33 cellular contexts compared by ENCODE assay signal in genomic region chr13:100378533-100378932, GRCh38.
DNase-seq lines count a peak whose midpoint lies in the region; ATAC-seq, FAIRE-seq and TF ChIP-seq lines count a peak whose summit lies in the region.
"Had no signal": no experiment of that assay in that cellular context is flagged by ENCODE, and none has a peak within 500 bp of the region (broad histone marks: within the 10 kb centered on the region; RNA-seq: fewer than 3 reads in every experiment).

No MANE protein-coding gene starts in this region.

- no peak for TF ChIP-seq EP300 in HepG2 (IDR thresholded peaks at IDR 0.05; ENCODE audit: low read depth in 2 of 2, low read length in 2 of 2)
- no peak for TF ChIP-seq EP300 in HepG2 (CRISPR knock-in tag; IDR thresholded peaks at IDR 0.05; ENCODE audit: borderline replicate concordance)
- TF ChIP-seq EP300 in K562 (IDR thresholded peaks at IDR 0.05; ENCODE audit: low read length), result no peak

- no peak for ATAC-seq in HepG2
- ATAC-seq in right lobe of liver, result no peak
- no peak for ATAC-seq in K562
- ATAC-seq: A549; CD8-positive, alpha-beta T cell had no signal

- H4K20me1 ChIP-seq in HepG2 (ENCODE audit: insufficient read depth, low read length) (no peaks in the 10 kb centered on the region), K562 (replicated peaks; ENCODE audit: control insufficient read depth, insufficient read depth, low read length) (no peaks in the 10 kb centered on the region)
- H4K20me1 ChIP-seq: BLaER1; BLaER1 treated with 17β-estradiol and CSF1 and Interleukin-3, amounts not matched to agents 10 nM and 100 nM had no signal

- TF ChIP-seq POLR2A in HepG2 (IDR thresholded peaks at IDR 0.05; ENCODE audit: insufficient read depth in 1 of 2, low read depth in 2 of 2, low read length in 2 of 2) (no peak), right lobe of liver (IDR thresholded peaks at IDR 0.05) (no peak), K562 (conservative IDR thresholded peaks at IDR 0.05) (no peak)

- H3K27ac ChIP-seq in HepG2 (ENCODE audit: extremely low read length, insufficient read depth, low read length) (no peak overlapping the region), right lobe of liver (no peak overlapping the region), HEK293 (ENCODE audit: extremely low read depth, low read depth, low read length) (no peak overlapping the region), K562 (ENCODE audit: extremely low read depth, low read depth, low read length) (no peak overlapping the region)
- H3K27ac ChIP-seq: A549; BLaER1; BLaER1 treated with 17β-estradiol and CSF1 and Interleukin-3, amounts not matched to agents 10 nM and 100 nM; C4-2B had no signal

- no peak overlapping the region for H2AFZ ChIP-seq in HepG2 (ENCODE audit: low read length)
- no peak overlapping the region for H2AFZ ChIP-seq in K562 (ENCODE audit: low read depth, low read length)

- H3K9ac ChIP-seq in HepG2 (ENCODE audit: insufficient read depth, low read depth, low read length) (no peak overlapping the region), K562 (ENCODE audit: insufficient read depth in 1 of 2, low read depth in 2 of 2, low read length in 2 of 2) (no peak overlapping the region)
- H3K9ac ChIP-seq: BLaER1; BLaER1 treated with 17β-estradiol and CSF1 and Interleukin-3, amounts not matched to agents 10 nM and 100 nM had no signal

- H3K36me3 ChIP-seq in HepG2 (replicated peaks in 1 of 2; ENCODE audit: control insufficient read depth in 1 of 2, insufficient read depth in 2 of 2, low read length in 2 of 2) (peaks cover 0 to 3% of the 10 kb centered on the region in 2 experiments; a peak in 1 of 5 replicates), right lobe of liver (no peaks in the 10 kb centered on the region), HEK293 (ENCODE audit: control insufficient read depth in 2 of 2, insufficient read depth in 1 of 2, low read length in 2 of 2) (no peaks in the 10 kb centered on the region), K562 (ENCODE audit: control insufficient read depth, insufficient read depth, low read length) (no peaks in the 10 kb centered on the region)
- H3K36me3 ChIP-seq: BE2C, BLaER1 had no signal

- POLR2A ChIA-PET in HepG2 (lab: Yijun Ruan, JAX) (no interaction called here), HEK293 (lab: Yijun Ruan, JAX) (no interaction called here), K562 (lab: Yijun Ruan, JAX) (no interaction called here)

- DNase-seq in HepG2 (ENCODE audit: low spot score), result no peak
- no peak for DNase-seq in right lobe of liver
- DNase-seq in K562 (ENCODE audit: extremely low read depth in 1 of 4, low spot score in 3 of 4), result no peak
- DNase-seq in dedifferentiated amniotic fluid mesenchymal stem cell (ENCODE audit: extremely low spot score), result no peak
- no peak for DNase-seq in DMS 273 treated with DMSO at 0.1 percent for 48 hours (lab: John Stamatoyannopoulos, UW)
- no peak for DNase-seq in frontal cortex (ENCODE audit: low spot score in 2 of 2)
- DNase-seq: 8988T; ACHN; AML-193; BE2C; C1 segment of cervical spinal cord; Caco-2; Calu3; CD4-positive, alpha-beta memory T cell; CD4-positive, alpha-beta T cell; CD4-positive, CD25-positive, alpha-beta regulatory T cell; CD8-positive, alpha-beta memory T cell; CD8-positive, alpha-beta T cell; COR-L47; DMS153; DMS53; DMS79; DMS79 treated with DMSO at 0.1 percent for 48 hours; DND-41; EL had no signal

- H3K4me1 ChIP-seq in HepG2 (ENCODE audit: insufficient read depth, low read length) (no peaks in the 10 kb centered on the region), right lobe of liver (peaks cover 0 to 11% (median 2%) of the 10 kb centered on the region in 4 donors), HEK293 (ENCODE audit: control insufficient read depth, insufficient read depth, low read length) (no peaks in the 10 kb centered on the region), K562 (replicated peaks in 1 of 2; ENCODE audit: control insufficient read depth in 2 of 2, insufficient read depth in 2 of 2, low read length in 2 of 2) (no peaks in the 10 kb centered on the region; a peak in 1 of 5 replicates)
- H3K4me1 ChIP-seq: BE2C, BLaER1, Caco-2 had no signal

- FAIRE-seq in HepG2 (lab: Jason Lieb, UNC) (no peak), G401.6 (lab: Jason Lieb, UNC) (peak; percentile 13), K562 (lab: Jason Lieb, UNC) (no peak), frontal cortex (lab: Jason Lieb, UNC) (no peak)
- FAIRE-seq: A204.1, A549, D721Med had no signal

- H3K9me3 ChIP-seq in HepG2 (ENCODE audit: low read length) (no peaks in the 10 kb centered on the region; the same call in 1 of the 2 replicates), right lobe of liver (no peaks in the 10 kb centered on the region), HEK293 (ENCODE audit: control insufficient read depth, insufficient read depth, low read depth, low read length) (no peaks in the 10 kb centered on the region), K562 (replicated peaks; ENCODE audit: control insufficient read depth, insufficient read depth, low read depth, low read length) (0 out of 2 replicates have a peak, but pooled peaks cover 2% of the 10 kb centered on the region)
- H3K9me3 ChIP-seq: BE2C had no signal

- H3K4me2 ChIP-seq in HepG2 (ENCODE audit: low read depth, low read length), result no peak overlapping the region
- H3K4me2 ChIP-seq in K562 (ENCODE audit: insufficient read depth, low read length), result no peak overlapping the region
- H3K4me2 ChIP-seq: A549; BLaER1; BLaER1 treated with 17β-estradiol and CSF1 and Interleukin-3, amounts not matched to agents 10 nM and 100 nM had no signal

- CTCF ChIA-PET in HepG2 (lab: Yijun Ruan, JAX; ENCODE audit: low intra/inter-chr PET ratio, low total read pairs), result no interaction called here
- CTCF ChIA-PET in HEK293 (lab: Yijun Ruan, JAX), result no interaction called here
- CTCF ChIA-PET in K562 (lab: Yijun Ruan, JAX; ENCODE audit: low intra/inter-chr PET ratio), result no interaction called here

- no peak overlapping the region for H3K4me3 ChIP-seq in HepG2 (replicated peaks in 1 of 3; ENCODE audit: insufficient read depth in 1 of 3, low read depth in 2 of 3, low read length in 3 of 3)
- no peak overlapping the region for H3K4me3 ChIP-seq in right lobe of liver
- H3K4me3 ChIP-seq in HEK293 (ENCODE audit: low read depth, low read length), result no peak overlapping the region
- no peak overlapping the region for H3K4me3 ChIP-seq in K562
- H3K4me3 ChIP-seq: A549; BLaER1; BLaER1 treated with 17β-estradiol and CSF1 and Interleukin-3, amounts not matched to agents 10 nM and 100 nM had no signal

- no peak for TF ChIP-seq CTCF in HepG2 (CRISPR knock-in tag; IDR thresholded peaks at IDR 0.05)
- no peak for TF ChIP-seq CTCF in right lobe of liver (IDR thresholded peaks at IDR 0.05)
- no peak for TF ChIP-seq CTCF in HEK293 (tag by site-specific recombination; IDR thresholded peaks at IDR 0.05)
- TF ChIP-seq CTCF in K562 (IDR thresholded peaks at IDR 0.05 in 2 of 3, conservative IDR thresholded peaks at IDR 0.05 in 1 of 3; ENCODE audit: insufficient read depth in 2 of 3, low read depth in 1 of 3, low read length in 3 of 3), result no peak

- no peak for TF ChIP-seq RAD21 in HepG2 (CRISPR knock-in tag; IDR thresholded peaks at IDR 0.05)
- no peak for TF ChIP-seq RAD21 in K562 (CRISPR knock-in tag; conservative IDR thresholded peaks at IDR 0.05 in 1 of 2, IDR thresholded peaks at IDR 0.05 in 1 of 2)

- H3K9me1 ChIP-seq in K562 (ENCODE audit: control insufficient read depth, insufficient read depth, low read length), result no peaks in the 10 kb centered on the region

- BruUV-seq in HepG2 (replicated peaks; lab: Mats Ljungman, UMichigan) (no TSS peak), K562 (replicated peaks; lab: Mats Ljungman, UMichigan) (no TSS peak)

- in situ Hi-C loops in HepG2 (cut with HindIII; ENCODE audit: extremely low pct_ligation_motif_present, low pct_unique_long_range_greater_than_20kb), result no loop called here
- in situ Hi-C loops in K562 (cut with MboI), result no loop called here

- H3K79me2 ChIP-seq in HepG2 (ENCODE audit: insufficient read depth, low read length), result no peaks in the 10 kb centered on the region
- H3K79me2 ChIP-seq in K562 (ENCODE audit: control insufficient read depth, insufficient read depth, low read length), result no peaks in the 10 kb centered on the region

- H3K27me3 ChIP-seq in HepG2 (ENCODE audit: control insufficient read depth in 1 of 2, insufficient read depth in 2 of 2, low read length in 2 of 2) (no peaks in the 10 kb centered on the region), right lobe of liver (no peaks in the 10 kb centered on the region), K562 (ENCODE audit: control insufficient read depth in 2 of 2, insufficient read depth in 2 of 2, low read length in 2 of 2) (no peaks in the 10 kb centered on the region)
- H3K27me3 ChIP-seq: BE2C; BLaER1; BLaER1 treated with 17β-estradiol and CSF1 and Interleukin-3, amounts not matched to agents 10 nM and 100 nM had no signal

- intact Hi-C loops in HepG2 (cut with micrococcal nuclease; ENCODE audit: unreplicated experiment) (no loop called here), right lobe of liver (cut with DNase I) (no loop called here), K562 (cut with micrococcal nuclease) (no loop called here)

TF ChIP-seq in HepG2, 621 proteins besides CTCF, POLR2A, EP300 and RAD21:
- TF ChIP-seq ZEB1 (IDR thresholded peaks at IDR 0.05; ENCODE audit: insufficient replicate concordance, low read depth), result no peak
- TF ChIP-seq ZZZ3 (CRISPR knock-in tag; IDR thresholded peaks at IDR 0.05; ENCODE audit: borderline replicate concordance), result no peak
- peak; percentile 97 for TF ChIP-seq ZNF160 (CRISPR knock-in tag; IDR thresholded peaks at IDR 0.05)
TF ChIP-seq in HepG2: peak in this region for 1.

TF ChIP-seq in K562, 482 proteins besides CTCF, POLR2A, EP300 and RAD21:
- TF ChIP-seq TAF15 (IDR thresholded peaks at IDR 0.05; ENCODE audit: low read depth, low read length) (no peak), ZNF79 (CRISPR knock-in tag; IDR thresholded peaks at IDR 0.05; ENCODE audit: low read depth) (peak; percentile 73; the same call in 1 of the 2 replicates), ZFX (CRISPR knock-in tag; IDR thresholded peaks at IDR 0.05) (no peak), ELF1 (tag; IDR thresholded peaks at IDR 0.05) (no peak), NR3C1 (CRISPR knock-in tag; IDR thresholded peaks at IDR 0.05) (no peak), FIP1L1 (IDR thresholded peaks at IDR 0.05; ENCODE audit: low read depth, low read length, poor library complexity, severe bottlenecking) (no peak)
